14 cellular contexts compared by ENCODE assay signal in genomic region chr3:13547591-13548371, GRCh38. TPM values are rescaled to one million over a fixed set of nuclear protein-coding genes. Genes with fewer than 3 reads are reported as not detected.
DNase-seq lines count a peak whose midpoint lies in the region; ATAC-seq and TF ChIP-seq lines count a peak whose summit lies in the region.
"Had no signal": no experiment of that assay in that cellular context is flagged by ENCODE, and none has a peak within 500 bp of the region (broad histone marks: within the 10 kb centered on the region; RNA-seq: fewer than 3 reads in every experiment).

No MANE protein-coding gene starts in this region.

- no peaks in the 10 kb centered on the region for H3K9me3 Mint-ChIP-seq in HFFc6
- no peaks in the 10 kb centered on the region for H3K9me3 Mint-ChIP-seq in activated naive CD8-positive, alpha-beta T cell treated with anti-CD3 and anti-CD28 coated beads, Interleukin-2, amount 10 ng/mL, durations not matched to agents 7 days and 5 days

- H3K4me3 Mint-ChIP-seq in HFFc6, result peak overlapping the region; percentile 76; the same call in 1 of the 2 replicates
- peak overlapping the region; percentile 57 for H3K4me3 Mint-ChIP-seq in activated naive CD8-positive, alpha-beta T cell treated with anti-CD3 and anti-CD28 coated beads, Interleukin-2, amount 10 ng/mL, durations not matched to agents 7 days and 5 days

- H3K9me3 ChIP-seq in right atrium auricular region, result no peaks in the 10 kb centered on the region
- no peaks in the 10 kb centered on the region for H3K9me3 ChIP-seq in skeletal muscle tissue (ENCODE audit: control insufficient read depth in 3 of 3, low read length in 3 of 3)
- no peaks in the 10 kb centered on the region for H3K9me3 ChIP-seq in adrenal gland (replicated peaks in 1 of 3)

- H3K27ac ChIP-seq in right atrium auricular region, result peak overlapping the region; percentile 59 to 79
- peak overlapping the region; percentile 47 for H3K27ac ChIP-seq in skeletal muscle tissue (ENCODE audit: low read depth, low read length)
- no peak overlapping the region for H3K27ac ChIP-seq in adrenal gland
- H3K27ac ChIP-seq: dorsolateral prefrontal cortex, HL-60 had no signal

- no peaks in the 10 kb centered on the region for H3K36me3 Mint-ChIP-seq in HFFc6 (ENCODE audit: low read depth)
- no peaks in the 10 kb centered on the region for H3K36me3 Mint-ChIP-seq in activated naive CD8-positive, alpha-beta T cell treated with anti-CD3 and anti-CD28 coated beads, Interleukin-2, amount 10 ng/mL, durations not matched to agents 7 days and 5 days

- H3K36me3 ChIP-seq in right atrium auricular region (no peaks in the 10 kb centered on the region), skeletal muscle tissue (ENCODE audit: control insufficient read depth in 3 of 3, insufficient read depth in 3 of 3, low read length in 3 of 3) (no peaks in the 10 kb centered on the region), adrenal gland (replicated peaks in 1 of 2) (no peaks in the 10 kb centered on the region)

- peaks cover 75% of the 10 kb centered on the region for H3K4me1 Mint-ChIP-seq in HFFc6 (ENCODE audit: low read depth)
- peaks cover 32% of the 10 kb centered on the region for H3K4me1 Mint-ChIP-seq in activated naive CD8-positive, alpha-beta T cell treated with anti-CD3 and anti-CD28 coated beads, Interleukin-2, amount 10 ng/mL, durations not matched to agents 7 days and 5 days

- H3K4me1 ChIP-seq in right atrium auricular region (peaks cover 0 to 61% of the 10 kb centered on the region in 2 donors), skeletal muscle tissue (ENCODE audit: control insufficient read depth in 3 of 3, insufficient read depth in 3 of 3, low read length in 3 of 3) (peaks cover 5 to 18% (median 16%) of the 10 kb centered on the region in 3 donors), adrenal gland (replicated peaks in 1 of 2) (no peaks in the 10 kb centered on the region)

- intact Hi-C loops in adrenal gland (cut with DNase I), result no loop called here

- no peaks in the 10 kb centered on the region; the same call in 1 of the 2 replicates for H3K27me3 Mint-ChIP-seq in HFFc6 (ENCODE audit: insufficient read depth)
- H3K27me3 Mint-ChIP-seq in activated naive CD8-positive, alpha-beta T cell treated with anti-CD3 and anti-CD28 coated beads, Interleukin-2, amount 10 ng/mL, durations not matched to agents 7 days and 5 days, result peaks cover 44% of the 10 kb centered on the region

- 88 to 90% (median 88%) methylated on average over 8 to 10 of the region's 10 CpGs for WGBS in adrenal gland, 4 donors

- H3K4me3 ChIP-seq in right atrium auricular region, result no peak overlapping the region
- H3K4me3 ChIP-seq in skeletal muscle tissue (ENCODE audit: low read length in 3 of 3), result peak overlapping the region in 1 of 3 donors; percentile 13
- H3K4me3 ChIP-seq in adrenal gland, result no peak overlapping the region
- H3K4me3 ChIP-seq: GM12878 had no signal

- no peak for DNase-seq in HFFc6
- no peak for DNase-seq in activated naive CD8-positive, alpha-beta T cell treated with anti-CD3 and anti-CD28 coated beads, Interleukin-2, amount 10 ng/mL, durations not matched to agents 7 days and 5 days
- DNase-seq in right atrium auricular region (ENCODE audit: low spot score), result no peak
- no peak for DNase-seq in NCI-H446 treated with DMSO at 0.1 percent for 48 hours (lab: John Stamatoyannopoulos, UW)
- no peak for DNase-seq in adrenal gland
- DNase-seq in NCI-H2171 treated with DMSO at 0.1 percent for 48 hours (lab: John Stamatoyannopoulos, UW), result no peak
- DNase-seq: activated T-cell treated with anti-CD3 and anti-CD28 coated beads for 4 hours, dorsolateral prefrontal cortex, NCI-H1092 had no signal

- H3K27me3 ChIP-seq in right atrium auricular region (no peaks in the 10 kb centered on the region), skeletal muscle tissue (ENCODE audit: control insufficient read depth in 3 of 3, insufficient read depth in 3 of 3, low read length in 3 of 3) (peaks cover 17 to 33% (median 23%) of the 10 kb centered on the region in 3 donors), adrenal gland (peaks cover 15% of the 10 kb centered on the region)

- no peak for TF ChIP-seq CTCF in HFFc6 (IDR thresholded peaks at IDR 0.05)
- no peak for TF ChIP-seq CTCF in right atrium auricular region (IDR thresholded peaks at IDR 0.05)
- no peak for TF ChIP-seq CTCF in adrenal gland (IDR thresholded peaks at IDR 0.05)

- H3K27ac Mint-ChIP-seq in HFFc6, result peak overlapping the region; percentile 83
- no peak overlapping the region for H3K27ac Mint-ChIP-seq in activated naive CD8-positive, alpha-beta T cell treated with anti-CD3 and anti-CD28 coated beads, Interleukin-2, amount 10 ng/mL, durations not matched to agents 7 days and 5 days

- POLR2A ChIA-PET in activated naive CD8-positive, alpha-beta T cell treated with anti-CD3 and anti-CD28 coated beads, Interleukin-2, amount 10 ng/mL, durations not matched to agents 7 days and 5 days (lab: Charles Lee), result no interaction called here

- ATAC-seq in activated naive CD8-positive, alpha-beta T cell treated with anti-CD3 and anti-CD28 coated beads, Interleukin-2, amount 10 ng/mL, durations not matched to agents 7 days and 5 days (ENCODE audit: low read depth), result no peak
- no peak for ATAC-seq in GM18502 (IDR thresholded peaks at IDR 0.05; ENCODE audit: poor library complexity, unreplicated experiment)
- ATAC-seq: GM12878 had no signal

- TF ChIP-seq POLR2A in adrenal gland (IDR thresholded peaks at IDR 0.05), result no peak

- peak overlapping the region in 1 of 3 donors; percentile 25 for H3K9ac ChIP-seq in skeletal muscle tissue (ENCODE audit: low read depth in 1 of 3, low read length in 3 of 3)

RNA-seq across cellular contexts. Expression of gene FBLN2, which starts 1.1 kb away (rescaled TPM):
- 10 to 100 TPM; 55.7 to 84.5 (median 69.4) TPM for total RNA-seq in HFFc6 (2021; fragmentation: NEBNext Ultra II Directional; extraction: Animal tissue kit (Norgen Biotek cat#: 25700))
- total RNA-seq in activated naive CD8-positive, alpha-beta T cell treated with anti-CD3 and anti-CD28 coated beads, Interleukin-2, amount 10 ng/mL, durations not matched to agents 7 days and 5 days, result 1 to 10 TPM; 2.6 to 2.7 TPM
- total RNA-seq in right atrium auricular region (100 to 1,000 TPM; 122 to 185 TPM), skeletal muscle tissue (35.5 TPM), adrenal gland (10 to 100 TPM in 3 of 8 donors, 1 to 10 TPM in 5; 4.6 to 31.5 (median 7.3) TPM)
- polyA plus RNA-seq in adrenal gland, result 10 to 100 TPM in 1 of 3 donors, 1 to 10 TPM in 2; 1.8 to 16.2 (median 3.4) TPM
- total RNA-seq: T-helper 2 cell treated with Interferon-gamma antibody and Interleukin-4, amounts not matched to agents 100 ng/mL and 5 ng/mL, for 36 hours had no signal

Comparison
In these comparisons a context has a peak if more than half of its experiments do, and no peak if none do; other contexts are left out.
1. H3K27ac ChIP-seq: peak in right atrium auricular region (2 of 2) and skeletal muscle tissue (single experiment); none in adrenal gland (0 of 5).